In genomic region chr3:168186293-168186983, GRCh38 we compare ENCODE assay signal across 17 cellular contexts.
"Had no signal": no experiment of that assay in that cellular context is flagged by ENCODE, and none has a peak within 500 bp of the region (broad histone marks: within the 10 kb centered on the region; RNA-seq: fewer than 3 reads in every experiment).

No MANE protein-coding gene starts in this region.

- H3K27ac ChIP-seq: breast epithelium, gastrocnemius medialis, heart right ventricle, thyroid gland, vagina had no signal

- H3K9me3 ChIP-seq: breast epithelium, gastrocnemius medialis, heart right ventricle, thyroid gland, vagina had no signal

- H3K27me3 ChIP-seq: breast epithelium, gastrocnemius medialis, heart right ventricle, thyroid gland, vagina had no signal

- DNase-seq: activated CD4-positive, alpha-beta T cell treated with anti-CD3 and anti-CD28 coated beads, Interleukin-2, amount 50 U/mL, for 1 hour; activated CD8-positive, alpha-beta memory T cell treated with anti-CD3 and anti-CD28 coated beads for 24 hours; aorta; effector memory CD4-positive, alpha-beta T cell; gastrocnemius medialis; heart right ventricle; left cardiac atrium; mesenchymal stem cell; nucleus accumbens; stimulated activated CD4-positive, alpha-beta T cell treated with anti-CD3 and anti-CD28 coated beads, Interleukin-15, amount 100 ng/mL, for 24 hours; stimulated activated CD4-positive, alpha-beta T cell treated with anti-CD3 and anti-CD28 coated beads, Interleukin-4, amount 100 ng/mL, for 1 hour; stimulated activated naive B cell treated with anti-CD40 and anti-IgM and Interleukin-4, amounts not matched to agents 10 μg/mL and 1 μg/mL and 100 μg/mL, for 72 hours; T1000; thyroid gland had no signal

- H3K4me3 ChIP-seq: breast epithelium, gastrocnemius medialis, heart right ventricle, thyroid gland, vagina had no signal

- H3K4me1 ChIP-seq: breast epithelium, gastrocnemius medialis, heart right ventricle, thyroid gland, vagina had no signal

- H3K36me3 ChIP-seq: breast epithelium, gastrocnemius medialis, heart right ventricle, thyroid gland, vagina had no signal

- ATAC-seq: activated CD4-positive, CD25-positive, alpha-beta regulatory T cell treated with anti-CD3 and anti-CD28 coated beads, Interleukin-2, amount 50 U/mL, for 24 hours; gastrocnemius medialis; heart right ventricle; left cardiac atrium; stimulated activated naive B cell treated with anti-CD40 and anti-IgM and Interleukin-4, amounts not matched to agents 10 μg/mL and 1 μg/mL and 100 μg/mL, for 72 hours had no signal
